Comparison of ENCODE assay signal across 11 cellular contexts in the genomic region with DNA sequence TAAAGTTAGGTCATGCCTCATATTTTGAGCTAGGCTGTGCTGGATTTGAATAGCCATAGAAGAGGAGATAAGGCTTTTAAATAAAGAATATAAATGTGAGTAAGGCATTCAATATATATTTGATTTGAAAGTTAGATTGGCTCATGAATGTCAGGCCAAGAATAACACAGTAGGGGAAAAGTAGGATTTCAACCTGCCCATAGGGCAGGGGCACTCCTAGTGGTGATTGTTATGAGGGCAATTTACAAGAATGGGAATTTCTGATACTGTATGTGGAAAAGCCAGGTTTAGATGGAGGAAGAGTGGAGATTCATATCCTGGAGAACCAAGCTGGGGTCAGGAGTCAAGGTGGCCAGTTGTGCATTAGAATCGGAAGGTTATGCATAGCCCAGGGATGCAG.
DNase-seq lines count a peak whose midpoint lies in the region; ATAC-seq and TF ChIP-seq lines count a peak whose summit lies in the region.
"Had no signal": no experiment of that assay in that cellular context is flagged by ENCODE, and none has a peak within 500 bp of the region (broad histone marks: within the 10 kb centered on the region; RNA-seq: fewer than 3 reads in every experiment).

No MANE protein-coding gene starts in this region.

- H3K36me3 ChIP-seq in Loucy (ENCODE audit: insufficient read depth, low read length): no peaks in the 10 kb centered on the region
- no peaks in the 10 kb centered on the region for H3K36me3 ChIP-seq in upper lobe of left lung
- H3K36me3 ChIP-seq: gastrocnemius medialis had no signal

- H3K4me3 ChIP-seq in GM12865 (ENCODE audit: low read depth, low read length) (no peak overlapping the region), Loucy (ENCODE audit: low read length, poor library complexity, severe bottlenecking) (no peak overlapping the region), cardiac fibroblast (replicated peaks in 1 of 2; ENCODE audit: low read depth in 2 of 2, low read length in 2 of 2) (no peak overlapping the region), upper lobe of left lung (no peak overlapping the region)
- H3K4me3 ChIP-seq: gastrocnemius medialis had no signal

- ATAC-seq in upper lobe of left lung (ENCODE audit: low FRiP score in 2 of 2): no peak
- ATAC-seq in HG02981 (IDR thresholded peaks at IDR 0.05; ENCODE audit: unreplicated experiment): no peak
- ATAC-seq: gastrocnemius medialis had no signal

- no peak overlapping the region for H3K4me3 Mint-ChIP-seq in neural crest cell
- no peak overlapping the region for H3K4me3 Mint-ChIP-seq in activated naive CD8-positive, alpha-beta T cell treated with anti-CD3 and anti-CD28 coated beads for 36 hours
- H3K4me3 Mint-ChIP-seq: T-helper 1 cell treated with Interleukin-12 subunit alpha and Interleukin-12 subunit beta and Interleukin-4 antibody, amounts not matched to agents 30 μg/mL and 1 μg/mL, for 36 hours had no signal

- no peaks in the 10 kb centered on the region for H3K27me3 ChIP-seq in Loucy (ENCODE audit: insufficient read depth, low read length, poor library complexity, severe bottlenecking)
- no peaks in the 10 kb centered on the region for H3K27me3 ChIP-seq in upper lobe of left lung
- H3K27me3 ChIP-seq: gastrocnemius medialis had no signal

- WGBS in upper lobe of left lung, 2 donors: 95 to 100% methylated on average over 1 of the region's 1 CpG

- DNase-seq in GM12865 (ENCODE audit: low read depth) (no peak), cardiac fibroblast (ENCODE audit: low read depth in 2 of 2) (no peak), neural crest cell (ENCODE audit: low read depth, low spot score) (no peak), NCI-H1092 (lab: John Stamatoyannopoulos, UW) (no peak), upper lobe of left lung (no peak)
- DNase-seq in activated naive CD8-positive, alpha-beta T cell treated with anti-CD3 and anti-CD28 coated beads for 36 hours: no peak
- DNase-seq: gastrocnemius medialis, posterior cingulate gyrus had no signal

- H3K9me3 ChIP-seq in Loucy (ENCODE audit: insufficient read depth, low read depth, low read length): peaks cover 2% of the 10 kb centered on the region
- peaks cover 0 to 14% (median 6%) of the 10 kb centered on the region in 4 donors for H3K9me3 ChIP-seq in upper lobe of left lung
- H3K9me3 ChIP-seq: gastrocnemius medialis had no signal

- no peak for TF ChIP-seq POLR2A in upper lobe of left lung (IDR thresholded peaks at IDR 0.05)

- TF ChIP-seq CTCF in GM12865 (IDR thresholded peaks at IDR 0.05; ENCODE audit: insufficient read depth, low read depth, low read length, missing control alignments) (peak; percentile 2), Loucy (conservative IDR thresholded peaks at IDR 0.05; ENCODE audit: low read length) (peak; percentile 38), cardiac fibroblast (IDR thresholded peaks at IDR 0.05; ENCODE audit: low read depth, low read length) (peak; percentile 23), neural crest cell (conservative IDR thresholded peaks at IDR 0.05) (peak; percentile 39), upper lobe of left lung (IDR thresholded peaks at IDR 0.05) (no peak)

- no peak overlapping the region for H2AFZ ChIP-seq in Loucy (ENCODE audit: low read length)

- H3K79me2 ChIP-seq in Loucy (ENCODE audit: insufficient read depth, low read length): no peaks in the 10 kb centered on the region

- H3K4me1 Mint-ChIP-seq in neural crest cell: no peaks in the 10 kb centered on the region
- no peaks in the 10 kb centered on the region for H3K4me1 Mint-ChIP-seq in activated naive CD8-positive, alpha-beta T cell treated with anti-CD3 and anti-CD28 coated beads for 36 hours

- no peak overlapping the region for H3K27ac Mint-ChIP-seq in neural crest cell (ENCODE audit: unreplicated experiment)
- no peak overlapping the region for H3K27ac Mint-ChIP-seq in activated naive CD8-positive, alpha-beta T cell treated with anti-CD3 and anti-CD28 coated beads for 36 hours
- H3K27ac Mint-ChIP-seq: T-helper 1 cell treated with Interleukin-12 subunit alpha and Interleukin-12 subunit beta and Interleukin-4 antibody, amounts not matched to agents 30 μg/mL and 1 μg/mL, for 36 hours had no signal

- H3K27ac ChIP-seq in upper lobe of left lung: no peak overlapping the region
- H3K27ac ChIP-seq: gastrocnemius medialis had no signal

- TF ChIP-seq EP300 in upper lobe of left lung (IDR thresholded peaks at IDR 0.05): no peak

- H3K9me2 ChIP-seq in Loucy (replicated peaks; ENCODE audit: low read depth, low read length): no peaks in the 10 kb centered on the region

- H3K36me3 Mint-ChIP-seq in neural crest cell (ENCODE audit: low read depth): peaks cover 45% of the 10 kb centered on the region
- no peaks in the 10 kb centered on the region for H3K36me3 Mint-ChIP-seq in activated naive CD8-positive, alpha-beta T cell treated with anti-CD3 and anti-CD28 coated beads for 36 hours

- H3K9me3 Mint-ChIP-seq in neural crest cell: peaks cover 15% of the 10 kb centered on the region
- peaks cover 20% of the 10 kb centered on the region for H3K9me3 Mint-ChIP-seq in activated naive CD8-positive, alpha-beta T cell treated with anti-CD3 and anti-CD28 coated beads for 36 hours

- no peak overlapping the region for H3K9ac ChIP-seq in Loucy (ENCODE audit: low read depth, low read length, poor library complexity, severe bottlenecking)

- H3K4me1 ChIP-seq in Loucy (ENCODE audit: insufficient read depth, low read length, poor library complexity, severe bottlenecking) (no peaks in the 10 kb centered on the region), upper lobe of left lung (no peaks in the 10 kb centered on the region)
- H3K4me1 ChIP-seq: gastrocnemius medialis had no signal

- no peaks in the 10 kb centered on the region for H4K20me1 ChIP-seq in Loucy (ENCODE audit: insufficient read depth, low read length, poor library complexity, severe bottlenecking)

- H3F3A ChIP-seq in Loucy (ENCODE audit: low read depth): no peaks in the 10 kb centered on the region

- H3K4me2 ChIP-seq in Loucy (ENCODE audit: low read depth, low read length, poor library complexity, severe bottlenecking): no peak overlapping the region

- no peaks in the 10 kb centered on the region for H3K27me3 Mint-ChIP-seq in neural crest cell (ENCODE audit: low read depth)
- H3K27me3 Mint-ChIP-seq in activated naive CD8-positive, alpha-beta T cell treated with anti-CD3 and anti-CD28 coated beads for 36 hours: peaks cover 10% of the 10 kb centered on the region

Comparison
In these comparisons a context has a peak if more than half of its experiments do, and no peak if none do; other contexts are left out.
1. CTCF ChIP-seq: peak in GM12865 (single experiment), Loucy (single experiment), cardiac fibroblast (single experiment) and neural crest cell (single experiment); none in upper lobe of left lung (0 of 6).